In the genomic region with DNA sequence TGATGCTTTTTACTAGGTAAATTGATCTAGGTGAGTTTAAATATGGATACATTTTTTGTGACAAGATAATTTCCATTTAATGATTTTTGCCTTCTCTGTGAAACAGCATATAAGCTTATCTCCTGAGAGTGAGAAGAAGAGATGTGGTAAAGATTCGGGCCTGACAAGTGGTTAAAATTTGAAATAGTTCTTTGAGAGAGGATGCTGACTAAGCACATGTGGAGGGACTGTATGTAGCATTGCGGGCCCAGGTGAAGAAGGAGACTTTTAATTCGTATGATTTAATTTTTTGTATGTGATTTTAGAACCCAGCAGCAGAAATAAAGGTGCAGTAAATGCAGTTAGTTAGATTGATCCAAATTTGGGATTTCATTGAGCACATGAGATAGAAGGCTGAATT, we compare ENCODE assay signal across 16 cellular contexts.
"Had no signal": no experiment of that assay in that cellular context is flagged by ENCODE, and none has a peak within 500 bp of the region (broad histone marks: within the 10 kb centered on the region; RNA-seq: fewer than 3 reads in every experiment).

No MANE protein-coding gene starts in this region.

- H3K27me3 Mint-ChIP-seq: activated CD8-positive, alpha-beta T cell treated with anti-CD3 and anti-CD28 coated beads for 36 hours; naive B cell; type B pancreatic cell had no signal

- H3K4me3 Mint-ChIP-seq: activated CD8-positive, alpha-beta T cell treated with anti-CD3 and anti-CD28 coated beads for 36 hours; activated T-helper 1 cell treated with anti-CD3 and anti-CD28 coated beads, Interleukin-12 subunit alpha, Interleukin-12 subunit beta, Interleukin-2, Interleukin-4 antibody, amounts not matched to agents 30 ng/mL and 10 ng/mL and 1 ng/mL, durations not matched to agents 14 hours and 24 hours and 36 hours; naive B cell; T-helper 1 cell treated with Interleukin-12 subunit alpha and Interleukin-12 subunit beta and Interleukin-4 antibody, amounts not matched to agents 30 μg/mL and 1 μg/mL, for 36 hours; type B pancreatic cell had no signal

- H3K27ac Mint-ChIP-seq: activated CD8-positive, alpha-beta T cell treated with anti-CD3 and anti-CD28 coated beads for 36 hours; activated T-helper 1 cell treated with anti-CD3 and anti-CD28 coated beads, Interleukin-12 subunit alpha, Interleukin-12 subunit beta, Interleukin-2, Interleukin-4 antibody, amounts not matched to agents 30 ng/mL and 10 ng/mL and 1 ng/mL, durations not matched to agents 14 hours and 24 hours and 36 hours; T-helper 1 cell treated with Interleukin-12 subunit alpha and Interleukin-12 subunit beta and Interleukin-4 antibody, amounts not matched to agents 30 μg/mL and 1 μg/mL, for 36 hours; type B pancreatic cell had no signal

- H3K4me3 ChIP-seq: cardiac muscle cell, gastroesophageal sphincter, lower lobe of right lung had no signal

- H3K27ac ChIP-seq: cardiac muscle cell, gastroesophageal sphincter, lower lobe of right lung, WERI-Rb-1 had no signal

- H3K9me3 ChIP-seq: gastroesophageal sphincter, lower lobe of right lung had no signal

- H3K27me3 ChIP-seq: cardiac muscle cell, gastroesophageal sphincter had no signal

- DNase-seq: activated CD4-positive, alpha-beta T cell treated with anti-CD3 and anti-CD28 coated beads for 4 hours; activated CD8-positive, alpha-beta T cell treated with anti-CD3 and anti-CD28 coated beads for 36 hours; activated naive CD4-positive, alpha-beta T cell treated with Interleukin-2 at 50 U/mL for 16 hours; left colon; lower lobe of right lung; naive B cell; posterior cingulate gyrus; retina; stimulated activated CD4-positive, alpha-beta T cell treated with anti-CD3 and anti-CD28 coated beads, Interleukin-2, amount 100 ng/mL, for 48 hours; stimulated activated naive CD8-positive, alpha-beta T cell treated with anti-CD3 and anti-CD28 coated beads, Interleukin-15, Interleukin-2, amounts not matched to agents 100 U/mL and 50 U/mL, for 24 hours; WERI-Rb-1 had no signal

- H3K9me3 Mint-ChIP-seq: activated CD8-positive, alpha-beta T cell treated with anti-CD3 and anti-CD28 coated beads for 36 hours; activated T-helper 1 cell treated with anti-CD3 and anti-CD28 coated beads, Interleukin-12 subunit alpha, Interleukin-12 subunit beta, Interleukin-2, Interleukin-4 antibody, amounts not matched to agents 30 ng/mL and 10 ng/mL and 1 ng/mL, durations not matched to agents 14 hours and 24 hours and 36 hours; naive B cell; T-helper 1 cell treated with Interleukin-12 subunit alpha and Interleukin-12 subunit beta and Interleukin-4 antibody, amounts not matched to agents 30 μg/mL and 1 μg/mL, for 36 hours; type B pancreatic cell had no signal

- ATAC-seq: activated CD8-positive, alpha-beta T cell treated with anti-CD3 and anti-CD28 coated beads for 36 hours; gastroesophageal sphincter; left colon; lower lobe of right lung; stimulated activated naive CD8-positive, alpha-beta T cell treated with anti-CD3 and anti-CD28 coated beads, Interleukin-15, Interleukin-2, amounts not matched to agents 100 U/mL and 50 U/mL, for 24 hours had no signal
